Comparison of ENCODE assay signal across 29 cellular contexts in the genomic region with DNA sequence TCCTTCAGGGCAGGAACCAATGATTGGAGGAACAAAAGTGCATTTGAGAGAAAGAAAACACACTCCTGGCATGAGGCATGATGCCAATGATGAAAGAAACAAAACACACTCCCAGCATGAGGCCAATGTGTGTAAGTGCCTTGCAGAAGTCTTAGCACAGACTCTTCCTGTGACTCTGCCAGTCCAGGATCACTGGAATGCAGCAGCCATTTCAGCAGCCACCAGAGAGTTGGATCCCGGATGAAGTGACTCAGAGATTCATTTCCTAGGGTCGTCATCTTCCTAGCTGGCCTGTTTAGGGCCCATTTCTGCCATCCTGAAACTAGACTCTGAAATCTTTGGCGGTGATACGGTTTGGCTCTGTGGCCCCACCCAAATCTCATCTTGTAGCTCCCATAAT.
A peak's percentile ranks its signal among the peaks of the same experiment; 100 is the strongest.
DNase-seq lines count a peak whose midpoint lies in the region; ATAC-seq and TF ChIP-seq lines count a peak whose summit lies in the region.
"Had no signal": no experiment of that assay in that cellular context is flagged by ENCODE, and none has a peak within 500 bp of the region (broad histone marks: within the 10 kb centered on the region; RNA-seq: fewer than 3 reads in every experiment).

No MANE protein-coding gene starts in this region.

- H3K27ac ChIP-seq in psoas muscle (peak overlapping the region; percentile 46), upper lobe of left lung (no peak overlapping the region)
- H3K27ac ChIP-seq: heart left ventricle, HL-60, neutrophil, skin epidermis, transverse colon had no signal

- H3K27me3 ChIP-seq in MG63 (no peaks in the 10 kb centered on the region), psoas muscle (ENCODE audit: insufficient read depth in 3 of 3, low read length in 2 of 3) (no peaks in the 10 kb centered on the region), upper lobe of left lung (no peaks in the 10 kb centered on the region)
- H3K27me3 ChIP-seq: heart left ventricle, neutrophil, stomach, transverse colon had no signal

- no peak for TF ChIP-seq POLR2A in upper lobe of left lung (IDR thresholded peaks at IDR 0.05)

- TF ChIP-seq CTCF in AG10803 (conservative IDR thresholded peaks at IDR 0.05; ENCODE audit: low read length): no peak
- TF ChIP-seq CTCF in choroid plexus epithelial cell (conservative IDR thresholded peaks at IDR 0.05; ENCODE audit: low read depth, low read length): no peak
- no peak for TF ChIP-seq CTCF in psoas muscle (IDR thresholded peaks at IDR 0.05)
- no peak for TF ChIP-seq CTCF in upper lobe of left lung (IDR thresholded peaks at IDR 0.05)

- no peaks in the 10 kb centered on the region for H3K9me3 ChIP-seq in MG63
- H3K9me3 ChIP-seq in psoas muscle: peaks cover 4% of the 10 kb centered on the region
- H3K9me3 ChIP-seq in upper lobe of left lung: peaks cover 0 to 7% (median 1%) of the 10 kb centered on the region in 4 donors
- H3K9me3 ChIP-seq: neutrophil, transverse colon had no signal

- H3K4me1 ChIP-seq in psoas muscle: peaks cover 23% of the 10 kb centered on the region
- no peaks in the 10 kb centered on the region for H3K4me1 ChIP-seq in upper lobe of left lung
- H3K4me1 ChIP-seq: heart left ventricle, transverse colon had no signal

- intact Hi-C loops in psoas muscle (cut with DNase I): no loop called here

- DNase-seq in AG10803 (ENCODE audit: low read depth) (peak; percentile 2), MG63 (peak; percentile 75), choroid plexus epithelial cell (ENCODE audit: low read depth) (peak; percentile 37), psoas muscle (peak in 1 of 2 donors; percentile 16), DMS114 treated with DMSO at 0.1 percent for 48 hours (lab: John Stamatoyannopoulos, UW; ENCODE audit: unreplicated experiment) (no peak), upper lobe of left lung (no peak), DMS 273 (lab: John Stamatoyannopoulos, UW; ENCODE audit: unreplicated experiment) (no peak)
- DNase-seq: activated CD4-positive, alpha-beta T cell treated with anti-CD3 and anti-CD28 coated beads for 36 hours; activated CD8-positive, alpha-beta T cell treated with anti-CD3 and anti-CD28 coated beads, Interleukin-2, amount 10 ng/mL, durations not matched to agents 7 days and 5 days; aorta; DMS79; effector CD4-positive, alpha-beta T cell; foreskin fibroblast; heart left ventricle; Karpas-422; mammary epithelial cell; NCI-H2171; NCI-H510A; stimulated activated CD4-positive, alpha-beta T cell treated with anti-CD3 and anti-CD28 coated beads, Interleukin-1b, Interleukin-23, amount 100 ng/mL, for 48 hours; stomach; T-helper 2 cell; transverse colon had no signal

- WGBS in psoas muscle, 3 donors: 45 to 59% (median 51%) methylated on average over 4 of the region's 4 CpGs
- 80 to 82% methylated on average over 1 to 4 of the region's 4 CpGs for WGBS in upper lobe of left lung, 2 donors

- no peak overlapping the region for H3K4me3 ChIP-seq in AG10803 (ENCODE audit: low read length)
- H3K4me3 ChIP-seq in MG63: no peak overlapping the region
- H3K4me3 ChIP-seq in choroid plexus epithelial cell (ENCODE audit: low read depth, low read length): no peak overlapping the region
- H3K4me3 ChIP-seq in psoas muscle: no peak overlapping the region
- H3K4me3 ChIP-seq in upper lobe of left lung: no peak overlapping the region
- H3K4me3 ChIP-seq: heart left ventricle, skin epidermis, stomach, transverse colon had no signal

- no peak for TF ChIP-seq EP300 in upper lobe of left lung (IDR thresholded peaks at IDR 0.05)

- peak; percentile 75 to 93 (median 90) for ATAC-seq in psoas muscle
- ATAC-seq in upper lobe of left lung (ENCODE audit: low FRiP score in 2 of 2): no peak
- ATAC-seq in GM19395 (IDR thresholded peaks at IDR 0.05; ENCODE audit: unreplicated experiment): no peak
- ATAC-seq: activated CD4-positive, alpha-beta T cell treated with anti-CD3 and anti-CD28 coated beads for 36 hours; activated CD8-positive, alpha-beta T cell treated with anti-CD3 and anti-CD28 coated beads, Interleukin-2, amount 10 ng/mL, durations not matched to agents 7 days and 5 days; activated naive CD4-positive, alpha-beta T cell treated with anti-CD3 and anti-CD28 coated beads, Interleukin-2, amount 50 U/mL, for 72 hours; heart left ventricle; HepG2; Right ventricle myocardium inferior had no signal

- no peaks in the 10 kb centered on the region for H3K36me3 ChIP-seq in MG63
- H3K36me3 ChIP-seq in psoas muscle (ENCODE audit: insufficient read depth in 1 of 2, low read depth in 1 of 2): no peaks in the 10 kb centered on the region
- no peaks in the 10 kb centered on the region for H3K36me3 ChIP-seq in upper lobe of left lung
- H3K36me3 ChIP-seq: heart left ventricle, neutrophil, stomach, transverse colon had no signal

Comparison
In these comparisons a context has a peak if more than half of its experiments do, and no peak if none do; other contexts are left out.
1. DNase-seq: peak in AG10803 (single experiment), MG63 (single experiment) and choroid plexus epithelial cell (single experiment); none in DMS114 treated with DMSO at 0.1 percent for 48 hours (single experiment), upper lobe of left lung (0 of 2) and DMS 273 (single experiment).
2. ATAC-seq: peak in psoas muscle (4 of 4); none in upper lobe of left lung (0 of 2) and GM19395 (single experiment).